ENCODE assay signal across 8 cellular contexts in genomic region chr12:123139926-123140674, GRCh38. TPM values are rescaled to one million over a fixed set of nuclear protein-coding genes. Genes with fewer than 3 reads are reported as not detected.
DNase-seq lines count a peak whose midpoint lies in the region; ATAC-seq, FAIRE-seq and TF ChIP-seq lines count a peak whose summit lies in the region.

No MANE protein-coding gene starts in this region.

- ATAC-seq in CD4-positive, alpha-beta T cell (ENCODE audit: poor library complexity), result no peak
- ATAC-seq in HG03521 (IDR thresholded peaks at IDR 0.05; ENCODE audit: unreplicated experiment), result no peak

- WGBS in H1 (ENCODE audit: extremely low coverage in 1 of 2, insufficient coverage in 1 of 2, insufficient read length in 1 of 2, insufficient replicate concordance in 2 of 2, low coverage in 1 of 2, low lambda C conversion rate in 2 of 2, missing lambda C conversion rate in 1 of 2), 2 experiments, result 74% methylated on average over 6 of the region's 6 CpGs; no CpG with 5 or more reads in 1 of the 2 experiments

- no peak overlapping the region for H4K91ac ChIP-seq in H1 (replicated peaks; ENCODE audit: insufficient read length, low read length)

- no peak overlapping the region for H3K23ac ChIP-seq in H1 (ENCODE audit: insufficient read length)

- H2BK12ac ChIP-seq in H1 (ENCODE audit: low read depth, low read length), result no peak overlapping the region

- H3K9me3 ChIP-seq in CD4-positive, alpha-beta T cell (ENCODE audit: control insufficient read depth, low read length), result no peaks in the 10 kb centered on the region
- no peaks in the 10 kb centered on the region for H3K9me3 ChIP-seq in H1 (ENCODE audit: insufficient read depth in 2 of 2, low read depth in 1 of 2, low read length in 1 of 2)
- no peaks in the 10 kb centered on the region for H3K9me3 ChIP-seq in neural progenitor cell (ENCODE audit: low read depth)

- H2BK120ac ChIP-seq in H1 (replicated peaks; ENCODE audit: low read depth, low read length), result no peak overlapping the region

- H2BK20ac ChIP-seq in H1 (ENCODE audit: low read length), result no peak overlapping the region

- H3K9me3 Mint-ChIP-seq in CD4-positive, alpha-beta T cell, result no peaks in the 10 kb centered on the region
- no peaks in the 10 kb centered on the region for H3K9me3 Mint-ChIP-seq in neural progenitor cell

- no peak overlapping the region for H3K4me3 Mint-ChIP-seq in CD4-positive, alpha-beta T cell
- H3K4me3 Mint-ChIP-seq in neural progenitor cell, result peak overlapping the region; percentile 14

- H3K27ac ChIP-seq in CD4-positive, alpha-beta T cell (ENCODE audit: low read depth, low read length), result no peak overlapping the region
- H3K27ac ChIP-seq in H1 (ENCODE audit: low read depth, low read length) (no peak overlapping the region), neural progenitor cell (no peak overlapping the region)

- H3K23me2 ChIP-seq in H1 (ENCODE audit: low read depth, low read length), result no peaks in the 10 kb centered on the region

- no peak overlapping the region for H2AK5ac ChIP-seq in H1 (ENCODE audit: low read depth, low read length)

- H3K9ac ChIP-seq in H1 (replicated peaks in 1 of 4; ENCODE audit: extremely low read depth in 1 of 4, low read depth in 3 of 4, low read length in 3 of 4), result no peak overlapping the region
- no peak overlapping the region for H3K9ac ChIP-seq in neural progenitor cell

- H3K18ac ChIP-seq in H1 (ENCODE audit: extremely low read depth, low read length), result no peak overlapping the region; the same call in 1 of the 2 replicates

- no peaks in the 10 kb centered on the region for H3K27me3 Mint-ChIP-seq in CD4-positive, alpha-beta T cell
- H3K27me3 Mint-ChIP-seq in neural progenitor cell (ENCODE audit: insufficient read depth, low read depth), result peaks cover 6% of the 10 kb centered on the region

- POLR2A ChIA-PET in CD4-positive, alpha-beta T cell (lab: Charles Lee), result interaction anchor here (1.4 to 2.2 kb wide), 3 partner anchors 10 to 19 kb away, joined by 5 to 7 read pairs (median 5); partner anchors contain the start of gene PITPNM2
- POLR2A ChIA-PET in H1 (lab: Charles Lee; ENCODE audit: partially characterized antibody), result interaction anchor here (3.0 kb wide), 1 partner anchor 11 kb away, joined by 11 read pairs; the partner anchor contains the start of gene PITPNM2

- TF ChIP-seq RAD21 in H1 (IDR thresholded peaks at IDR 0.05 in 1 of 2, conservative IDR thresholded peaks at IDR 0.05 in 1 of 2; ENCODE audit: low read depth in 2 of 2, low read length in 2 of 2), result no peak

- no peak overlapping the region for H4K5ac ChIP-seq in H1 (ENCODE audit: insufficient read length, low read depth, low read length)

- H2BK15ac ChIP-seq in H1 (ENCODE audit: low read length), result no peak overlapping the region

- H3K36me3 Mint-ChIP-seq in CD4-positive, alpha-beta T cell (ENCODE audit: low read depth), result peaks cover 4% of the 10 kb centered on the region
- peaks cover 5% of the 10 kb centered on the region for H3K36me3 Mint-ChIP-seq in neural progenitor cell

- DNase-seq in CD4-positive, alpha-beta T cell, result no peak
- peak; percentile 45 for DNase-seq in NCI-H524 treated with DMSO at 0.1 percent for 48 hours (lab: John Stamatoyannopoulos, UW)
- DNase-seq in H1 (ENCODE audit: low read depth in 1 of 2, low spot score in 2 of 2), result no peak
- DNase-seq in neural progenitor cell (ENCODE audit: low spot score), result peak; percentile 49
- DNase-seq in stimulated activated CD8-positive, alpha-beta memory T cell treated with anti-CD3 and anti-CD28 coated beads, Interleukin-4, amount 100 ng/mL, for 48 hours, result no peak
- DNase-seq in NCI-H526 treated with DMSO at 0.1 percent for 48 hours (lab: John Stamatoyannopoulos, UW), result no peak
- no peak for DNase-seq in NCI-H345 treated with DMSO at 0.1 percent for 48 hours (lab: John Stamatoyannopoulos, UW; ENCODE audit: unreplicated experiment)

- no peak overlapping the region for H3K4me3 ChIP-seq in H1 (ENCODE audit: extremely low read depth in 1 of 4, insufficient read depth in 2 of 4, low read depth in 3 of 4, low read length in 4 of 4)
- H3K4me3 ChIP-seq in neural progenitor cell, result no peak overlapping the region

- no peak overlapping the region; the same call in 1 of the 2 replicates for H4K8ac ChIP-seq in H1 (ENCODE audit: extremely low read depth, insufficient read depth, low read length)

- H3K79me1 ChIP-seq in H1 (ENCODE audit: low read depth, low read length), result no peaks in the 10 kb centered on the region

- no peak overlapping the region for H2BK5ac ChIP-seq in H1 (ENCODE audit: low read depth, low read length)

- intact Hi-C loops in CD4-positive, alpha-beta T cell (cut with DNase I, micrococcal nuclease), result no loop called here

- TF ChIP-seq EP300 in H1 (IDR thresholded peaks at IDR 0.05; ENCODE audit: borderline replicate concordance in 1 of 2, low read depth in 2 of 2, low read length in 2 of 2), result no peak

- TF ChIP-seq POLR2A in H1 (IDR thresholded peaks at IDR 0.05; ENCODE audit: control extremely low read depth in 1 of 2, low read depth in 2 of 2, low read length in 2 of 2), result no peak

- H3K4me2 ChIP-seq in H1 (ENCODE audit: insufficient read depth in 1 of 2, low read depth in 2 of 2, low read length in 2 of 2), result no peak overlapping the region
- H3K4me2 ChIP-seq in neural progenitor cell, result peak overlapping the region; percentile 50

- peak overlapping the region; percentile 16 for H3K27ac Mint-ChIP-seq in CD4-positive, alpha-beta T cell
- peak overlapping the region; percentile 97 for H3K27ac Mint-ChIP-seq in neural progenitor cell

- CTCF ChIA-PET in CD4-positive, alpha-beta T cell (lab: Charles Lee), result no interaction called here
- CTCF ChIA-PET in H1 (lab: Charles Lee; ENCODE audit: partially characterized antibody), result interaction anchor here (0.8 to 2.1 kb wide), 4 partner anchors 13 to 98 kb away, joined by 3 to 8 read pairs (median 4); no protein-coding TSS in a partner anchor

- H3K14ac ChIP-seq in H1 (ENCODE audit: insufficient read length), result no peak overlapping the region

- H4K20me1 ChIP-seq in H1 (replicated peaks in 1 of 2; ENCODE audit: control insufficient read depth in 1 of 2, insufficient read depth in 2 of 2, low read length in 2 of 2) (no peaks in the 10 kb centered on the region), neural progenitor cell (ENCODE audit: low read depth) (peaks cover 4% of the 10 kb centered on the region)

- peaks cover 49% of the 10 kb centered on the region for H3K4me1 Mint-ChIP-seq in CD4-positive, alpha-beta T cell (ENCODE audit: low read depth)
- H3K4me1 Mint-ChIP-seq in neural progenitor cell, result peaks cover 40% of the 10 kb centered on the region

- H3K4me1 ChIP-seq in H1 (replicated peaks in 1 of 4; ENCODE audit: control insufficient read depth in 3 of 4, insufficient read depth in 4 of 4, low read length in 3 of 4), result peaks cover 1 to 6% (median 4%) of the 10 kb centered on the region in 4 experiments; a peak in 4 of 7 replicates
- peaks cover 24% of the 10 kb centered on the region for H3K4me1 ChIP-seq in neural progenitor cell

- no peaks in the 10 kb centered on the region for H3K79me2 ChIP-seq in H1 (ENCODE audit: control insufficient read depth in 1 of 2, insufficient read depth in 2 of 2, low read length in 2 of 2)
- H3K79me2 ChIP-seq in neural progenitor cell (ENCODE audit: low read depth), result no peaks in the 10 kb centered on the region

- no peak overlapping the region for H3K56ac ChIP-seq in H1 (replicated peaks; ENCODE audit: insufficient read length, low read depth, low read length)

- FAIRE-seq in H1 (lab: Jason Lieb, UNC), result no peak

- no peak overlapping the region for H3K4ac ChIP-seq in H1 (replicated peaks; ENCODE audit: insufficient read length, low read depth, low read length)

- H3F3A ChIP-seq in neural progenitor cell (ENCODE audit: low read depth), result peaks cover 12% of the 10 kb centered on the region

- no peaks in the 10 kb centered on the region for H3K27me3 ChIP-seq in CD4-positive, alpha-beta T cell (ENCODE audit: control insufficient read depth, insufficient read depth, low read length)
- H3K27me3 ChIP-seq in H1 (replicated peaks in 1 of 4; ENCODE audit: control insufficient read depth in 3 of 4, extremely low read depth in 1 of 4, insufficient read depth in 3 of 4, low read length in 3 of 4) (no peaks in the 10 kb centered on the region; a peak in 1 of 7 replicates), neural progenitor cell (no peaks in the 10 kb centered on the region)

- TF ChIP-seq CTCF in CD4-positive, alpha-beta T cell (IDR thresholded peaks at IDR 0.05), result no peak
- no peak for TF ChIP-seq CTCF in H1 (IDR thresholded peaks at IDR 0.05; ENCODE audit: control extremely low read depth in 1 of 3, insufficient read depth in 1 of 3, low read depth in 1 of 3, low read length in 3 of 3)
- TF ChIP-seq CTCF in neural progenitor cell (IDR thresholded peaks at IDR 0.05), result no peak

- H3K36me3 ChIP-seq in H1 (ENCODE audit: control insufficient read depth in 2 of 4, insufficient read depth in 4 of 4, low read length in 3 of 4) (no peaks in the 10 kb centered on the region), neural progenitor cell (no peaks in the 10 kb centered on the region)

- H2AFZ ChIP-seq in H1 (ENCODE audit: low read length) (0 out of 2 replicates have a peak overlapping the region, but pooled peaks have one; percentile 9), neural progenitor cell (replicated peaks) (no peak overlapping the region)

TF ChIP-seq in H1, 55 proteins besides CTCF, POLR2A, EP300 and RAD21:
- no peak for TF ChIP-seq TCF12 (IDR thresholded peaks at IDR 0.05; ENCODE audit: low read depth, low read length)
- no peak for TF ChIP-seq KDM4A (IDR thresholded peaks at IDR 0.05; ENCODE audit: low read depth, low read length, severe bottlenecking)
- no peak for TF ChIP-seq MAFK (IDR thresholded peaks at IDR 0.05; ENCODE audit: low read depth, low read length)
- TF ChIP-seq RFX5 (IDR thresholded peaks at IDR 0.05; ENCODE audit: borderline replicate concordance, low read depth, low read length), result no peak
- no peak for TF ChIP-seq EZH2 (IDR thresholded peaks at IDR 0.05; ENCODE audit: low read depth, low read length, severe bottlenecking)
- no peak for TF ChIP-seq CBX5 (IDR thresholded peaks at IDR 0.05; ENCODE audit: low read depth, low read length)
- TF ChIP-seq PHF8 (conservative IDR thresholded peaks at IDR 0.05; ENCODE audit: low read depth, low read length), result no peak

RNA-seq across cellular contexts. Expression of gene PITPNM2, which starts 10.8 kb away (rescaled TPM):
- total RNA-seq in CD4-positive, alpha-beta T cell, result 10 to 100 TPM; 37.3 to 38.3 TPM
- 2.3 and 3.4 TPM in 2 replicates for total RNA-seq in H1 (2021; fragmentation: NEBNext Ultra II Directional; extraction: Animal tissue kit (Norgen Biotek cat#: 25700))
- 0.59 and 0.97 TPM in 2 replicates for polyA plus RNA-seq in H1 (2011; rRNA removed)
- polyA plus RNA-seq in H1 (2011; cell fraction: cytosol; rRNA removed), result 0.90 TPM
- polyA plus RNA-seq in H1 (2011; cell fraction: nucleus; rRNA removed), result 3.2 TPM
- polyA plus RNA-seq in H1 (2012, experiment 1 of 2), result 1.2 to 1.9 TPM (median 1.6 TPM) in 4 replicates
- 0.87 TPM for polyA plus RNA-seq in H1 (2012, experiment 2 of 2)
- polyA plus RNA-seq in H1 (2013, experiment 1 of 2), result 1.4 TPM
- 1.7 TPM for polyA plus RNA-seq in H1 (2013, experiment 2 of 2)
- 1.0 and 1.1 TPM in 2 replicates for polyA minus RNA-seq in H1 (2011; rRNA and poly(A)+ RNA removed)
- 2.3 TPM for polyA minus RNA-seq in H1 (2011; cell fraction: cytosol; rRNA and poly(A)+ RNA removed)
- polyA minus RNA-seq in H1 (2011; cell fraction: nucleus; rRNA and poly(A)+ RNA removed), result 1.8 TPM
- 0.56 and 1.2 TPM in 2 replicates for total RNA-seq in neural progenitor cell (ENCODE audit: low replicate concordance)

Comparison
In these comparisons a context has a peak if more than half of its experiments do, and no peak if none do; other contexts are left out.
1. DNase-seq: peak in NCI-H524 treated with DMSO at 0.1 percent for 48 hours (single experiment) and neural progenitor cell (single experiment); none in CD4-positive, alpha-beta T cell (0 of 10), H1 (0 of 2), stimulated activated CD8-positive, alpha-beta memory T cell treated with anti-CD3 and anti-CD28 coated beads, Interleukin-4, amount 100 ng/mL, for 48 hours (single experiment), NCI-H526 treated with DMSO at 0.1 percent for 48 hours (single experiment) and NCI-H345 treated with DMSO at 0.1 percent for 48 hours (single experiment).